In the genomic region with DNA sequence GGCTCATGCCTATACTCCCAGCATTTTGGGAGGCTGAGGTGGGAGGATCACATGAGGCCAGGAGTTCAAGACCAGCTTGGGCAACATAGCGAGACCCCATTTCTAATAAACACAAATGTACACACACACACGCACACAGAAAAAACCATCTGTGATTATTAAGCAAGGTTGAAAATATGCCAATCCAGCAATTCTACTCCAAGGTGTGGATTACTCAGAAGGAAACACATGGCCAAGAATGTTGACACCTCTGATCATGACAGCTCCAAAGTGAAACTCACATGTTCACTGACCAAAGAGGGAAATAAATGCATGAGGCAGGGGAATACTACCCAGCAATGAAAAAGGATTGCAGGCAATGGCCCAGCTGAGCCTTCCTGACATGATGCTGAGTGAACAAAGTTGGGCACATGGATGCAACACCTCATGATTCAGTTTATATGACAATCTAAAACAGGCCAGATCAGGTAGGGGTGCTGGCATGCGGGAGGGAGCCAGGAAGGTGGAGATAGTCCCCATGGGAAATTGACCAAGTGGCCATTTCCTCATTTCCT, we compare ENCODE assay signal across 38 cellular contexts. TPM values are rescaled to one million over a fixed set of nuclear protein-coding genes. Genes with fewer than 3 reads are reported as not detected.
"Had no signal": no experiment of that assay in that cellular context is flagged by ENCODE, and none has a peak within 500 bp of the region (broad histone marks: within the 10 kb centered on the region; RNA-seq: fewer than 3 reads in every experiment).

No MANE protein-coding gene starts in this region.

- FAIRE-seq: astrocyte, islet of Langerhans, small intestine had no signal

- DNase-seq: activated CD4-positive, alpha-beta memory T cell treated with anti-CD3 and anti-CD28 coated beads for 36 hours; activated CD4-positive, alpha-beta T cell treated with anti-CD3 and anti-CD28 coated beads, Interleukin-2, amount 10 ng/mL, durations not matched to agents 24 days and 14 days; activated CD4-positive, CD25-positive, alpha-beta regulatory T cell treated with anti-CD3 and anti-CD28 coated beads, Interleukin-2, amount 50 U/mL, for 72 hours; activated CD8-positive, alpha-beta memory T cell treated with anti-CD3 and anti-CD28 coated beads, Interleukin-2, amount 50 U/mL, for 4 hours; activated gamma-delta T cell; activated naive CD4-positive, alpha-beta T cell treated with anti-CD3 and anti-CD28 coated beads, Interleukin-2, amount 10 ng/mL, durations not matched to agents 7 days and 5 days; activated naive CD8-positive, alpha-beta T cell treated with anti-CD3 and anti-CD28 coated beads, Interleukin-2, amount 10 ng/mL, durations not matched to agents 7 days and 5 days; activated T-cell treated with anti-CD3 and anti-CD28 coated beads, Interleukin-2, amount 50 U/mL, for 1 hour; amniotic stem cell; brain microvascular endothelial cell; caudate nucleus; cortex of kidney; effector memory CD8-positive, alpha-beta T cell; foreskin keratinocyte; left lung; nephron progenitor cell; ovary; sigmoid colon; small intestine; stimulated activated CD4-positive, alpha-beta T cell treated with anti-CD3 and anti-CD28 coated beads, Interleukin-4, amount 100 ng/mL, for 24 hours; stimulated activated naive CD8-positive, alpha-beta T cell treated with anti-CD3 and anti-CD28 coated beads, Interleukin-15, amount 100 ng/mL, for 72 hours; substantia nigra; T-helper 9 cell; upper lobe of right lung; WERI-Rb-1 had no signal

- H3K36me3 ChIP-seq: brain microvascular endothelial cell, left lung, neutrophil, ovary, sigmoid colon, upper lobe of right lung, WERI-Rb-1 had no signal

- H3K9me3 ChIP-seq: esophagus muscularis mucosa, left lung, neutrophil, ovary, sigmoid colon, upper lobe of right lung had no signal

- H3K4me1 ChIP-seq: foreskin keratinocyte had no signal

- H3K27me3 ChIP-seq: brain microvascular endothelial cell, esophagus muscularis mucosa, foreskin keratinocyte, ovary, sigmoid colon, upper lobe of right lung had no signal

- H3K27ac ChIP-seq: brain microvascular endothelial cell, esophagus muscularis mucosa, foreskin keratinocyte, left lung, neutrophil, ovary, sigmoid colon, upper lobe of right lung, WERI-Rb-1 had no signal

- H3K4me3 ChIP-seq: esophagus muscularis mucosa, left lung, ovary, sigmoid colon, upper lobe of right lung had no signal

- ATAC-seq: effector memory CD8-positive, alpha-beta T cell; foreskin keratinocyte; left lung; stimulated activated effector memory CD8-positive, alpha-beta T cell treated with anti-CD3 and anti-CD28 coated beads, Interleukin-12 subunit alpha, Interleukin-12 subunit beta, amount 100 ng/mL, for 72 hours; stimulated activated naive CD8-positive, alpha-beta T cell treated with anti-CD3 and anti-CD28 coated beads, Interleukin-15, amount 100 ng/mL, for 72 hours; upper lobe of right lung had no signal

RNA-seq across cellular contexts. Expression of gene ANGPTL8, which starts 18.5 kb away (rescaled TPM):
- total RNA-seq: activated CD4-positive, alpha-beta memory T cell treated with anti-CD3 and anti-CD28 coated beads for 36 hours; activated CD4-positive, alpha-beta T cell treated with anti-CD3 and anti-CD28 coated beads, Interleukin-2, amount 10 ng/mL, durations not matched to agents 24 days and 14 days; activated CD8-positive, alpha-beta memory T cell treated with anti-CD3 and anti-CD28 coated beads for 36 hours; activated naive CD8-positive, alpha-beta T cell treated with anti-CD3 and anti-CD28 coated beads, Interleukin-2, amount 10 ng/mL, durations not matched to agents 7 days and 5 days; astrocyte; chondrocyte; foreskin keratinocyte; glomerular endothelial cell; left lung; lung microvascular endothelial cell; progenitor cell of endocrine pancreas; renal cortical epithelial cell; sigmoid colon; upper lobe of right lung had no signal
- polyA plus RNA-seq: foreskin keratinocyte had no signal

RNA-seq across cellular contexts. Expression of gene TSPAN16, which starts 38.1 kb away (rescaled TPM):
- total RNA-seq: activated CD4-positive, alpha-beta memory T cell treated with anti-CD3 and anti-CD28 coated beads for 36 hours; activated CD4-positive, alpha-beta T cell treated with anti-CD3 and anti-CD28 coated beads, Interleukin-2, amount 10 ng/mL, durations not matched to agents 24 days and 14 days; activated CD8-positive, alpha-beta memory T cell treated with anti-CD3 and anti-CD28 coated beads for 36 hours; activated naive CD8-positive, alpha-beta T cell treated with anti-CD3 and anti-CD28 coated beads, Interleukin-2, amount 10 ng/mL, durations not matched to agents 7 days and 5 days; astrocyte; chondrocyte; esophagus muscularis mucosa; foreskin keratinocyte; glomerular endothelial cell; left lung; lung microvascular endothelial cell; mucosa of gallbladder; ovary; progenitor cell of endocrine pancreas; renal cortical epithelial cell; sigmoid colon; upper lobe of right lung had no signal
- polyA plus RNA-seq: foreskin keratinocyte, ovary, small intestine, thymus had no signal
